In genomic region chr4:87011340-87012034, GRCh38 we compare ENCODE assay signal across 9 cellular contexts.
A peak's percentile ranks its signal among the peaks of the same experiment; 100 is the strongest.
DNase-seq lines count a peak whose midpoint lies in the region; ATAC-seq and TF ChIP-seq lines count a peak whose summit lies in the region.
"Had no signal": no experiment of that assay in that cellular context is flagged by ENCODE, and none has a peak within 500 bp of the region (broad histone marks: within the 10 kb centered on the region; RNA-seq: fewer than 3 reads in every experiment).

No MANE protein-coding gene starts in this region.

- POLR2A ChIA-PET in HEK293 (lab: Yijun Ruan, JAX), result interaction anchor here (0.6 to 1.7 kb wide), 5 partner anchors 40 to 208 kb away, joined by 3 to 10 read pairs (median 5); partner anchors contain the start of gene AFF1
- POLR2A ChIA-PET in T-cell (lab: Charles Lee), result interaction anchor here in 1 of 2 donors (0.7 kb wide), 1 partner anchor 42 kb away, joined by 5 read pairs; no protein-coding TSS in a partner anchor

- DNase-seq in amniotic epithelial cell (ENCODE audit: low read depth), result peak; percentile 96
- DNase-seq in kidney glomerular epithelial cell (lab: John Stamatoyannopoulos, UW), result peak; percentile 91
- DNase-seq in T-cell, result no peak
- DNase-seq in cerebellar nuclear complex (lab: John Stamatoyannopoulos, UW), result no peak
- DNase-seq: activated B cell treated with CpG ODN at 0.5 μM for 24 hours had no signal

- TF ChIP-seq CTCF in 22Rv1 (IDR thresholded peaks at IDR 0.05) (no peak), HEK293 (tag by site-specific recombination; IDR thresholded peaks at IDR 0.05) (no peak)

- H3K27me3 Mint-ChIP-seq in T-cell, result no peaks in the 10 kb centered on the region
- H3K27me3 Mint-ChIP-seq: activated B cell treated with CpG ODN at 0.5 μM for 24 hours had no signal

- no peaks in the 10 kb centered on the region for H3K36me3 ChIP-seq in HEK293 (ENCODE audit: control insufficient read depth in 2 of 2, insufficient read depth in 1 of 2, low read length in 2 of 2)

- no peaks in the 10 kb centered on the region for H3K9me3 ChIP-seq in HEK293 (ENCODE audit: control insufficient read depth, insufficient read depth, low read depth, low read length)

- no peaks in the 10 kb centered on the region for H3K36me3 Mint-ChIP-seq in T-cell

- peak overlapping the region in 1 of 3 donors; percentile 20 for H3K4me3 Mint-ChIP-seq in T-cell

- H3K27ac ChIP-seq in 22Rv1, result peak overlapping the region; percentile 78
- H3K27ac ChIP-seq in HEK293 (ENCODE audit: extremely low read depth, low read depth, low read length), result no peak overlapping the region

- H3K4me1 ChIP-seq in HEK293 (ENCODE audit: control insufficient read depth, insufficient read depth, low read length), result peaks cover 14% of the 10 kb centered on the region

- H3K4me1 Mint-ChIP-seq in T-cell, result peaks cover 79 to 82% (median 81%) of the 10 kb centered on the region in 3 donors

- no peak for ATAC-seq in T-cell (replicated peaks in 1 of 4)
- ATAC-seq in GM21526 (IDR thresholded peaks at IDR 0.05; ENCODE audit: low FRiP score, unreplicated experiment), result no peak
- ATAC-seq in GM19463 (IDR thresholded peaks at IDR 0.05; ENCODE audit: unreplicated experiment), result no peak

- no peak overlapping the region for H3K4me3 ChIP-seq in HEK293 (ENCODE audit: low read depth, low read length)

- H3K9me3 Mint-ChIP-seq in T-cell, result no peaks in the 10 kb centered on the region
- H3K9me3 Mint-ChIP-seq: activated B cell treated with CpG ODN at 0.5 μM for 24 hours had no signal

- no peak overlapping the region for H3K27ac Mint-ChIP-seq in T-cell

- CTCF ChIA-PET in HEK293 (lab: Yijun Ruan, JAX) (interaction anchor here (0.6 to 1.7 kb wide), 7 partner anchors 8 to 103 kb away, joined by 3 to 7 read pairs (median 4); partner anchors contain the start of gene AFF1), T-cell (lab: Charles Lee) (interaction anchor here in 1 of 2 donors (1.3 to 1.5 kb wide), 2 partner anchors 77 to 89 kb away, joined by 3 to 9 read pairs; partner anchors contain the start of gene AFF1)

TF ChIP-seq in HEK293, 187 proteins besides CTCF, POLR2A, EP300 and RAD21 (continues in another document):
- peak; percentile 23; the same call in 1 of the 2 replicates for TF ChIP-seq IKZF3 (tag by site-specific recombination; IDR thresholded peaks at IDR 0.05)
- TF ChIP-seq ZNF302 (tag by site-specific recombination; IDR thresholded peaks at IDR 0.05; ENCODE audit: low read depth), result no peak
- peak; percentile 31; the same call in 1 of the 2 replicates for TF ChIP-seq ZNF366 (tag by site-specific recombination; conservative IDR thresholded peaks at IDR 0.05)
- TF ChIP-seq KLF10 (tag by site-specific recombination; IDR thresholded peaks at IDR 0.05), result no peak
- no peak for TF ChIP-seq ZXDB (tag by site-specific recombination; IDR thresholded peaks at IDR 0.05)
- TF ChIP-seq ZNF148 (tag by site-specific recombination; IDR thresholded peaks at IDR 0.05; ENCODE audit: borderline replicate concordance), result no peak
- TF ChIP-seq YY1 (tag by site-specific recombination; IDR thresholded peaks at IDR 0.05), result no peak
- TF ChIP-seq MZF1 (tag by site-specific recombination; IDR thresholded peaks at IDR 0.05; ENCODE audit: borderline replicate concordance), result no peak
- no peak for TF ChIP-seq ZNF830 (tag by site-specific recombination; IDR thresholded peaks at IDR 0.05; ENCODE audit: low read depth)
- TF ChIP-seq PRDM6 (tag by site-specific recombination; IDR thresholded peaks at IDR 0.05), result peak; percentile 86
- no peak for TF ChIP-seq ZNF548 (tag by site-specific recombination; IDR thresholded peaks at IDR 0.05)
- no peak for TF ChIP-seq SCRT1 (tag by site-specific recombination; IDR thresholded peaks at IDR 0.05; ENCODE audit: borderline replicate concordance)
- TF ChIP-seq ZNF184 (tag by site-specific recombination; IDR thresholded peaks at IDR 0.05), result no peak
- no peak for TF ChIP-seq PRDM10 (tag by site-specific recombination; IDR thresholded peaks at IDR 0.05)
- no peak for TF ChIP-seq HOXA7 (CRISPR knock-in tag; IDR thresholded peaks at IDR 0.05; ENCODE audit: borderline replicate concordance)
- no peak for TF ChIP-seq ZNF549 (tag by site-specific recombination; IDR thresholded peaks at IDR 0.05)
- no peak for TF ChIP-seq ZSCAN16 (tag by site-specific recombination; IDR thresholded peaks at IDR 0.05)
- TF ChIP-seq ZNF266 (tag by site-specific recombination; IDR thresholded peaks at IDR 0.05; ENCODE audit: low read depth), result no peak
- no peak for TF ChIP-seq ZNF24 (tag by site-specific recombination; IDR thresholded peaks at IDR 0.05)
- no peak for TF ChIP-seq ZNF341 (tag by site-specific recombination; IDR thresholded peaks at IDR 0.05; ENCODE audit: low read depth)
- TF ChIP-seq ZNF629 (tag by site-specific recombination; IDR thresholded peaks at IDR 0.05), result peak; percentile 33; the same call in 1 of the 2 replicates
- TF ChIP-seq ZNF449 (tag by site-specific recombination; IDR thresholded peaks at IDR 0.05), result no peak
- TF ChIP-seq WT1 (tag by site-specific recombination; IDR thresholded peaks at IDR 0.05), result no peak

Comparison
In these comparisons a context has a peak if more than half of its experiments do, and no peak if none do; other contexts are left out.
1. DNase-seq: peak in amniotic epithelial cell (single experiment) and kidney glomerular epithelial cell (single experiment); none in T-cell (0 of 34) and cerebellar nuclear complex (0 of 2).